Comparison of ENCODE assay signal across 8 cellular contexts in genomic region chr16:87581867-87582220, GRCh38. TPM values are rescaled to one million over a fixed set of nuclear protein-coding genes. Genes with fewer than 3 reads are reported as not detected.
DNase-seq lines count a peak whose midpoint lies in the region; ATAC-seq, FAIRE-seq and TF ChIP-seq lines count a peak whose summit lies in the region.

No MANE protein-coding gene starts in this region.

- peak overlapping the region; percentile 84 to 89 for H3K27ac ChIP-seq in A549

- TF ChIP-seq POLR2A in A549 (IDR thresholded peaks at IDR 0.05; ENCODE audit: low read length): no peak

- POLR2A ChIA-PET in A549 (lab: Yijun Ruan, JAX): interaction anchor here (0.6 to 1.8 kb wide), 6 partner anchors 9 to 288 kb away, joined by 3 to 7 read pairs (median 4); partner anchors contain the start of genes FBXO31 and SLC7A5

- peak overlapping the region; percentile 79 for H3K4me2 ChIP-seq in A549

- intact Hi-C loops in mucosa of descending colon (cut with DNase I, micrococcal nuclease): no loop called here
- intact Hi-C loops in activated naive CD4-positive, alpha-beta T cell treated with anti-CD3 and anti-CD28 coated beads for 36 hours (cut with micrococcal nuclease): no loop called here

- H3K4me3 ChIP-seq in A549 (peak overlapping the region; percentile 8; the same call in 2 of the 3 replicates), mucosa of descending colon (no peak overlapping the region)

- no peak overlapping the region for H3K4me3 Mint-ChIP-seq in activated naive CD4-positive, alpha-beta T cell treated with anti-CD3 and anti-CD28 coated beads for 36 hours

- DNase-seq in A549 (ENCODE audit: low read depth in 1 of 2, low spot score in 1 of 2) (peak; percentile 90 to 95), NCI-H226 (peak; percentile 97), epidermal melanocyte (ENCODE audit: insufficient read length, low spot score) (peak; percentile 96), mucosa of descending colon (peak in 2 of 3 donors; percentile 37 to 65), NCI-H1105 treated with DMSO at 0.1 percent for 48 hours (lab: John Stamatoyannopoulos, UW) (no peak)
- DNase-seq in activated naive CD4-positive, alpha-beta T cell treated with anti-CD3 and anti-CD28 coated beads for 36 hours: no peak

- H3K36me3 Mint-ChIP-seq in activated naive CD4-positive, alpha-beta T cell treated with anti-CD3 and anti-CD28 coated beads for 36 hours (ENCODE audit: low read depth): no peaks in the 10 kb centered on the region

- TF ChIP-seq RAD21 in A549 (conservative IDR thresholded peaks at IDR 0.05 in 1 of 2, IDR thresholded peaks at IDR 0.05 in 1 of 2): no peak

- WGBS in A549 (ENCODE audit: missing lambda C conversion rate): 7% methylated on average over 5 of the region's 5 CpGs

- CTCF ChIA-PET in A549 (lab: Yijun Ruan, JAX): interaction anchor here (1.0 to 4.1 kb wide), 8 partner anchors 9 to 187 kb away, joined by 3 to 53 read pairs (median 4); no protein-coding TSS in a partner anchor
- CTCF ChIA-PET in activated naive CD4-positive, alpha-beta T cell treated with anti-CD3 and anti-CD28 coated beads for 36 hours (lab: Charles Lee): no interaction called here

- ATAC-seq in A549 (peak; percentile 92), mucosa of descending colon (peak; percentile 74), HG02852 (IDR thresholded peaks at IDR 0.05; ENCODE audit: unreplicated experiment) (no peak), GM21528 (IDR thresholded peaks at IDR 0.05; ENCODE audit: low FRiP score, unreplicated experiment) (no peak)

- H3K4me1 Mint-ChIP-seq in activated naive CD4-positive, alpha-beta T cell treated with anti-CD3 and anti-CD28 coated beads for 36 hours (ENCODE audit: low read depth): no peaks in the 10 kb centered on the region

- H3K9me3 ChIP-seq in A549 (no peaks in the 10 kb centered on the region), mucosa of descending colon (no peaks in the 10 kb centered on the region)

- H3K4me1 ChIP-seq in A549 (peaks cover 38% of the 10 kb centered on the region), mucosa of descending colon (ENCODE audit: low read depth) (no peaks in the 10 kb centered on the region)

- TF ChIP-seq EP300 in A549 (IDR thresholded peaks at IDR 0.05): peak in 1 of 2 experiments; percentile 47; a peak in 2 of 5 replicates

- TF ChIP-seq CTCF in A549 (IDR thresholded peaks at IDR 0.05) (no peak), mucosa of descending colon (IDR thresholded peaks at IDR 0.05) (no peak)

- no peaks in the 10 kb centered on the region for H3K9me3 Mint-ChIP-seq in activated naive CD4-positive, alpha-beta T cell treated with anti-CD3 and anti-CD28 coated beads for 36 hours

- H3K27me3 Mint-ChIP-seq in activated naive CD4-positive, alpha-beta T cell treated with anti-CD3 and anti-CD28 coated beads for 36 hours (ENCODE audit: low read depth): peaks cover 26% of the 10 kb centered on the region

- no peak overlapping the region for H3K27ac Mint-ChIP-seq in activated naive CD4-positive, alpha-beta T cell treated with anti-CD3 and anti-CD28 coated beads for 36 hours

- H3K36me3 ChIP-seq in mucosa of descending colon (ENCODE audit: low read depth): no peaks in the 10 kb centered on the region

- no peak for FAIRE-seq in A549 (lab: Jason Lieb, UNC)

TF ChIP-seq in A549, 52 proteins besides CTCF, POLR2A, EP300 and RAD21 (continues in another document):
- no peak for TF ChIP-seq HOXB13 (CRISPR knock-in tag; IDR thresholded peaks at IDR 0.05; ENCODE audit: low read depth)
- no peak for TF ChIP-seq USF2 (IDR thresholded peaks at IDR 0.05)
- TF ChIP-seq HOXB5 (CRISPR knock-in tag; IDR thresholded peaks at IDR 0.05): no peak
- no peak for TF ChIP-seq FOSB (CRISPR knock-in tag; IDR thresholded peaks at IDR 0.05)
- TF ChIP-seq, protein P1, sequence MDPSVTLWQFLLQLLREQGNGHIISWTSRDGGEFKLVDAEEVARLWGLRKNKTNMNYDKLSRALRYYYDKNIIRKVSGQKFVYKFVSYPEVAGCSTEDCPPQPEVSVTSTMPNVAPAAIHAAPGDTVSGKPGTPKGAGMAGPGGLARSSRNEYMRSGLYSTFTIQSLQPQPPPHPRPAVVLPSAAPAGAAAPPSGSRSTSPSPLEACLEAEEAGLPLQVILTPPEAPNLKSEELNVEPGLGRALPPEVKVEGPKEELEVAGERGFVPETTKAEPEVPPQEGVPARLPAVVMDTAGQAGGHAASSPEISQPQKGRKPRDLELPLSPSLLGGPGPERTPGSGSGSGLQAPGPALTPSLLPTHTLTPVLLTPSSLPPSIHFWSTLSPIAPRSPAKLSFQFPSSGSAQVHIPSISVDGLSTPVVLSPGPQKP (IDR thresholded peaks at IDR 0.05; ENCODE audit: low read depth, low read length): no peak
- TF ChIP-seq CHD2 (IDR thresholded peaks at IDR 0.05; ENCODE audit: low read length, partially characterized antibody): no peak
- TF ChIP-seq NFE2L2 (conservative IDR thresholded peaks at IDR 0.05; ENCODE audit: low read length): no peak
- no peak for TF ChIP-seq MAZ (IDR thresholded peaks at IDR 0.05; ENCODE audit: borderline replicate concordance, low read depth, low read length)
- TF ChIP-seq ZSCAN20 (CRISPR knock-in tag; IDR thresholded peaks at IDR 0.05): no peak
- no peak for TF ChIP-seq HDAC2 (IDR thresholded peaks at IDR 0.05)
- no peak for TF ChIP-seq RARB (CRISPR knock-in tag; IDR thresholded peaks at IDR 0.05)
- peak; percentile 53 for TF ChIP-seq MAFK (IDR thresholded peaks at IDR 0.05; ENCODE audit: partially characterized antibody)
- no peak for TF ChIP-seq CHD4 (IDR thresholded peaks at IDR 0.05; ENCODE audit: borderline replicate concordance)
- no peak for TF ChIP-seq RFX5 (IDR thresholded peaks at IDR 0.05)
- TF ChIP-seq BHLHE40 (IDR thresholded peaks at IDR 0.05; ENCODE audit: low read depth, low read length): no peak
- no peak for TF ChIP-seq TP53 (CRISPR knock-in tag; IDR thresholded peaks at IDR 0.05)
- TF ChIP-seq CEBPB (IDR thresholded peaks at IDR 0.05): peak in 1 of 2 experiments; percentile 54; a peak in 1 of 4 replicates
- TF ChIP-seq, protein P2, sequence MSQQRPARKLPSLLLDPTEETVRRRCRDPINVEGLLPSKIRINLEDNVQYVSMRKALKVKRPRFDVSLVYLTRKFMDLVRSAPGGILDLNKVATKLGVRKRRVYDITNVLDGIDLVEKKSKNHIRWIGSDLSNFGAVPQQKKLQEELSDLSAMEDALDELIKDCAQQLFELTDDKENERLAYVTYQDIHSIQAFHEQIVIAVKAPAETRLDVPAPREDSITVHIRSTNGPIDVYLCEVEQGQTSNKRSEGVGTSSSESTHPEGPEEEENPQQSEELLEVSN (IDR thresholded peaks at IDR 0.05; ENCODE audit: borderline replicate concordance, low read depth): peak; percentile 44; the same call in 1 of the 2 replicates
- TF ChIP-seq NR3C1 (IDR thresholded peaks at IDR 0.05): no peak
- TF ChIP-seq ZFP36 (IDR thresholded peaks at IDR 0.05; ENCODE audit: borderline replicate concordance, partially characterized antibody): no peak
- no peak for TF ChIP-seq EHMT2 (IDR thresholded peaks at IDR 0.05; ENCODE audit: low read depth)
- TF ChIP-seq KDM1A (IDR thresholded peaks at IDR 0.05; ENCODE audit: low read depth): no peak
- TF ChIP-seq HEYL (CRISPR knock-in tag; IDR thresholded peaks at IDR 0.05): no peak
- no peak for TF ChIP-seq NPAS2 (CRISPR knock-in tag; IDR thresholded peaks at IDR 0.05; ENCODE audit: borderline replicate concordance)
- TF ChIP-seq GATA3 (IDR thresholded peaks at IDR 0.05; ENCODE audit: borderline replicate concordance): peak; percentile 39; the same call in 1 of the 2 replicates
- TF ChIP-seq TFCP2L1 (CRISPR knock-in tag; IDR thresholded peaks at IDR 0.05): no peak
- TF ChIP-seq MYC (IDR thresholded peaks at IDR 0.05; ENCODE audit: borderline replicate concordance, low read length): no peak
- TF ChIP-seq, protein P3, sequence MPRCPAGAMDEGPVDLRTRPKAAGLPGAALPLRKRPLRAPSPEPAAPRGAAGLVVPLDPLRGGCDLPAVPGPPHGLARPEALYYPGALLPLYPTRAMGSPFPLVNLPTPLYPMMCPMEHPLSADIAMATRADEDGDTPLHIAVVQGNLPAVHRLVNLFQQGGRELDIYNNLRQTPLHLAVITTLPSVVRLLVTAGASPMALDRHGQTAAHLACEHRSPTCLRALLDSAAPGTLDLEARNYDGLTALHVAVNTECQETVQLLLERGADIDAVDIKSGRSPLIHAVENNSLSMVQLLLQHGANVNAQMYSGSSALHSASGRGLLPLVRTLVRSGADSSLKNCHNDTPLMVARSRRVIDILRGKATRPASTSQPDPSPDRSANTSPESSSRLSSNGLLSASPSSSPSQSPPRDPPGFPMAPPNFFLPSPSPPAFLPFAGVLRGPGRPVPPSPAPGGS (IDR thresholded peaks at IDR 0.05): no peak
- TF ChIP-seq ESRRA (IDR thresholded peaks at IDR 0.05; ENCODE audit: borderline replicate concordance, low read length): no peak
- peak; percentile 79 for TF ChIP-seq FOSL2 (IDR thresholded peaks at IDR 0.05)
- TF ChIP-seq FOSL2 (CRISPR knock-in tag; IDR thresholded peaks at IDR 0.05): peak; percentile 96
- TF ChIP-seq JUNB (IDR thresholded peaks at IDR 0.05): peak; percentile 78
- no peak for TF ChIP-seq FOXS1 (CRISPR knock-in tag; IDR thresholded peaks at IDR 0.05)
- no peak for TF ChIP-seq SMC3 (IDR thresholded peaks at IDR 0.05)
- TF ChIP-seq, protein P4, sequence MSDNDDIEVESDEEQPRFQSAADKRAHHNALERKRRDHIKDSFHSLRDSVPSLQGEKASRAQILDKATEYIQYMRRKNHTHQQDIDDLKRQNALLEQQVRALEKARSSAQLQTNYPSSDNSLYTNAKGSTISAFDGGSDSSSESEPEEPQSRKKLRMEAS (IDR thresholded peaks at IDR 0.05): peak; percentile 89; the same call in 1 of the 2 replicates

RNA-seq across cellular contexts. Expression of gene JPH3, which starts 20.5 kb away (rescaled TPM):
- polyA plus RNA-seq in A549 (2011; rRNA removed): 0.36 and 0.38 TPM in 2 replicates
- polyA plus RNA-seq in A549 (2012; cell fraction: cytosol; rRNA removed): 0.66 and 0.96 TPM in 2 replicates
- polyA plus RNA-seq in A549 (2012; cell fraction: nucleus; rRNA removed): 0.80 and 0.91 TPM in 2 replicates
- 1.4 to 1.6 TPM (median 1.4 TPM) in 3 replicates for polyA plus RNA-seq in A549 (2017; fragmentation: RNase III; extraction: RNeasy Plus Mini Kit Qiagen cat#74134 plus additional on column Dnase treatment)
- polyA minus RNA-seq in A549 (2011; rRNA and poly(A)+ RNA removed): 0.17 and 0.58 TPM in 2 replicates
- total RNA-seq in mucosa of descending colon: 1 to 10 TPM in 1 of 3 donors, under 1 TPM in 2; 0.17 to 2.1 (median 0.84) TPM
- total RNA-seq in activated naive CD4-positive, alpha-beta T cell treated with anti-CD3 and anti-CD28 coated beads for 36 hours: under 1 TPM; 0.07 to 0.14 TPM

Comparison
In these comparisons a context has a peak if more than half of its experiments do, and no peak if none do; other contexts are left out.
1. ATAC-seq: peak in A549 (2 of 2) and mucosa of descending colon (single experiment); none in HG02852 (single experiment) and GM21528 (single experiment).
2. DNase-seq: peak in A549 (2 of 2), NCI-H226 (single experiment), epidermal melanocyte (single experiment) and mucosa of descending colon (2 of 3); none in activated naive CD4-positive, alpha-beta T cell treated with anti-CD3 and anti-CD28 coated beads for 36 hours (single experiment) and NCI-H1105 treated with DMSO at 0.1 percent for 48 hours (single experiment).